ENCODE assay signal across 1 cellular context in the genomic region with DNA sequence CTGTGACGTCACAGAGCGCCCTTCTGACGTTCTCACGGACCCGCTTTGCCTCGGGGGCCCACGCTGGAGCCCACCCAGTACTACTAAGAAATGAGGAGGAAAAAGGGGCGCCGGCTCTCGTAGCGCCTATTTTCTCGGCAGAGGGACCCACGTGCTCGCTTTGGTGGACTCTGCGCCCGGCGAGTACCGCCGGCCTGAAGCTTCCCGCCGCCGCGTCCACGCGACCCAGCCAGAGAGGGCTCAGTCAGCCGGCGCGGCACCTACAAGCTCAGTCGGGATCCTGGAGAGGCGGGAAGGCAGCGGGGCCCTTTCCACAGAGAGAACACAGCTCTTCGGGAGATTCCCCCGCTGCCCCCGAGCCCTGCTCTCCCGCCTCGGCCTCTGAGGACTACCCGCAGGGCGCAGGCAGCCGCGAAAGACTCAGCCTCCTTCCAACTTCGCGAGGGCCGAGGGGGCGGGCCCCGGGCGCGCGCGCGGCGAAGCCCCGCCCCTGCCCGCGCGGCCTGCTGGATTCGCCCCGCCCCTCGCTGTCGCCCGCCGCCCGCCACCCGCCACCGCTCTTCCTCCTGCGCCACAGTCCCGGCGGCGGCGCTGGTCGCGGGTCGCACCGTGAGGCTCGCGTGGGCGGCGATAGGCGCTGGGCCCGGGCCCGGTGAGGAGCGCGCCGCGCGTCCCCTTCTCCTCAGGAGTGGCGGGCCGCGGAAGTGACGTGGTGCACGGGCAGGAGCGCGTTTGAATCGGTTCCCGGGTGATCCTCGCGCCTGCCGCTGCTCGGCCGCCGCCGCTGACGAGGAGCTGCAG.
TF ChIP-seq lines count a peak whose summit lies in the region.

TSS of gene SMCHD1 (plus strand) at position 574 of the 801 bp plus-strand sequence. CDS start 350 bp downstream, outside the sequence.

TF ChIP-seq in K562, 482 proteins besides CTCF, POLR2A, EP300 and RAD21 (continued from another document and continues in another):
- TF ChIP-seq, protein P1, sequence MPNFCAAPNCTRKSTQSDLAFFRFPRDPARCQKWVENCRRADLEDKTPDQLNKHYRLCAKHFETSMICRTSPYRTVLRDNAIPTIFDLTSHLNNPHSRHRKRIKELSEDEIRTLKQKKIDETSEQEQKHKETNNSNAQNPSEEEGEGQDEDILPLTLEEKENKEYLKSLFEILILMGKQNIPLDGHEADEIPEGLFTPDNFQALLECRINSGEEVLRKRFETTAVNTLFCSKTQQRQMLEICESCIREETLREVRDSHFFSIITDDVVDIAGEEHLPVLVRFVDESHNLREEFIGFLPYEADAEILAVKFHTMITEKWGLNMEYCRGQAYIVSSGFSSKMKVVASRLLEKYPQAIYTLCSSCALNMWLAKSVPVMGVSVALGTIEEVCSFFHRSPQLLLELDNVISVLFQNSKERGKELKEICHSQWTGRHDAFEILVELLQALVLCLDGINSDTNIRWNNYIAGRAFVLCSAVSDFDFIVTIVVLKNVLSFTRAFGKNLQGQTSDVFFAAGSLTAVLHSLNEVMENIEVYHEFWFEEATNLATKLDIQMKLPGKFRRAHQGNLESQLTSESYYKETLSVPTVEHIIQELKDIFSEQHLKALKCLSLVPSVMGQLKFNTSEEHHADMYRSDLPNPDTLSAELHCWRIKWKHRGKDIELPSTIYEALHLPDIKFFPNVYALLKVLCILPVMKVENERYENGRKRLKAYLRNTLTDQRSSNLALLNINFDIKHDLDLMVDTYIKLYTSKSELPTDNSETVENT (CRISPR knock-in tag; IDR thresholded peaks at IDR 0.05) = peak; percentile 68
- TF ChIP-seq HMG20A (CRISPR knock-in tag; conservative IDR thresholded peaks at IDR 0.05) (no peak), KLF6 (CRISPR knock-in tag; IDR thresholded peaks at IDR 0.05; ENCODE audit: borderline replicate concordance) (peak; percentile 47; the same call in 1 of the 2 replicates), RUNX1 (IDR thresholded peaks at IDR 0.05; ENCODE audit: low read depth) (no peak), ARHGAP35 (IDR thresholded peaks at IDR 0.05; ENCODE audit: partially characterized antibody) (no peak), FOSL1 (tag; conservative IDR thresholded peaks at IDR 0.05) (no peak), POU5F1 (IDR thresholded peaks at IDR 0.05; ENCODE audit: borderline replicate concordance, low read depth, low read length, partially characterized antibody) (no peak), ZNF174 (CRISPR knock-in tag; IDR thresholded peaks at IDR 0.05) (no peak), CEBPG (CRISPR knock-in tag; IDR thresholded peaks at IDR 0.05) (peak; percentile 36; the same call in 1 of the 2 replicates), CEBPG (tag; conservative IDR thresholded peaks at IDR 0.05 in 1 of 2, IDR thresholded peaks at IDR 0.05 in 1 of 2) (no peak), CHD7 (IDR thresholded peaks at IDR 0.05; ENCODE audit: low read depth, low read length) (no peak), ZNF696 (CRISPR knock-in tag; conservative IDR thresholded peaks at IDR 0.05) (no peak), TCF15 (CRISPR knock-in tag; IDR thresholded peaks at IDR 0.05) (no peak), NFIC (IDR thresholded peaks at IDR 0.05) (peak; percentile 35; the same call in 1 of the 2 replicates), CBX1 (IDR thresholded peaks at IDR 0.05; ENCODE audit: low read depth) (peak; percentile 77; the same call in 1 of the 2 replicates), NR0B1 (IDR thresholded peaks at IDR 0.05; ENCODE audit: partially characterized antibody) (no peak), ZNF121 (CRISPR knock-in tag; conservative IDR thresholded peaks at IDR 0.05) (no peak), JUN (IDR thresholded peaks at IDR 0.05; ENCODE audit: borderline replicate concordance, low read depth, low read length) (peak; percentile 17; the same call in 1 of the 2 replicates), JUN (CRISPR knock-in tag; IDR thresholded peaks at IDR 0.05; ENCODE audit: borderline replicate concordance) (peak; percentile 95), PHTF2 (CRISPR knock-in tag; IDR thresholded peaks at IDR 0.05) (no peak), ZNF12 (CRISPR knock-in tag; IDR thresholded peaks at IDR 0.05) (no peak; the same call in 1 of the 2 replicates), FOXA1 (IDR thresholded peaks at IDR 0.05; ENCODE audit: borderline replicate concordance) (no peak), ZNF165 (CRISPR knock-in tag; IDR thresholded peaks at IDR 0.05; ENCODE audit: borderline replicate concordance) (no peak), GATAD2B (IDR thresholded peaks at IDR 0.05; ENCODE audit: borderline replicate concordance) (peak; percentile 99), ZNF445 (CRISPR knock-in tag; IDR thresholded peaks at IDR 0.05; ENCODE audit: low read depth) (no peak), TRIM28 (IDR thresholded peaks at IDR 0.05) (no peak), CCNT2 (IDR thresholded peaks at IDR 0.05; ENCODE audit: borderline replicate concordance, extremely low read depth, insufficient read length, low read depth, low read length) (peak; percentile 74), RCOR1 (IDR thresholded peaks at IDR 0.05; ENCODE audit: borderline replicate concordance in 1 of 2, low read depth in 2 of 2, low read length in 2 of 2) (peak in 1 of 2 experiments; percentile 42; a peak in 1 of 4 replicates), BCOR (IDR thresholded peaks at IDR 0.05) (peak; percentile 66), ZNF408 (CRISPR knock-in tag; IDR thresholded peaks at IDR 0.05; ENCODE audit: low read depth) (no peak), ZNF282 (CRISPR knock-in tag; IDR thresholded peaks at IDR 0.05) (0 out of 2 replicates have a peak, but pooled peaks have one; percentile 47), ZBTB11 (CRISPR knock-in tag; IDR thresholded peaks at IDR 0.05) (peak in 2 of 3 experiments; percentile 78 to 94; a peak in 4 of 6 replicates), RFX5 (IDR thresholded peaks at IDR 0.05; ENCODE audit: low read depth, low read length) (no peak; the same call in 1 of the 2 replicates), ETV1 (tag; conservative IDR thresholded peaks at IDR 0.05; ENCODE audit: low read depth) (no peak), ZFP1 (CRISPR knock-in tag; IDR thresholded peaks at IDR 0.05) (no peak), ZNF212 (CRISPR knock-in tag; IDR thresholded peaks at IDR 0.05) (no peak), ZNF354B (CRISPR knock-in tag; IDR thresholded peaks at IDR 0.05) (no peak)
- TF ChIP-seq, protein P2, sequence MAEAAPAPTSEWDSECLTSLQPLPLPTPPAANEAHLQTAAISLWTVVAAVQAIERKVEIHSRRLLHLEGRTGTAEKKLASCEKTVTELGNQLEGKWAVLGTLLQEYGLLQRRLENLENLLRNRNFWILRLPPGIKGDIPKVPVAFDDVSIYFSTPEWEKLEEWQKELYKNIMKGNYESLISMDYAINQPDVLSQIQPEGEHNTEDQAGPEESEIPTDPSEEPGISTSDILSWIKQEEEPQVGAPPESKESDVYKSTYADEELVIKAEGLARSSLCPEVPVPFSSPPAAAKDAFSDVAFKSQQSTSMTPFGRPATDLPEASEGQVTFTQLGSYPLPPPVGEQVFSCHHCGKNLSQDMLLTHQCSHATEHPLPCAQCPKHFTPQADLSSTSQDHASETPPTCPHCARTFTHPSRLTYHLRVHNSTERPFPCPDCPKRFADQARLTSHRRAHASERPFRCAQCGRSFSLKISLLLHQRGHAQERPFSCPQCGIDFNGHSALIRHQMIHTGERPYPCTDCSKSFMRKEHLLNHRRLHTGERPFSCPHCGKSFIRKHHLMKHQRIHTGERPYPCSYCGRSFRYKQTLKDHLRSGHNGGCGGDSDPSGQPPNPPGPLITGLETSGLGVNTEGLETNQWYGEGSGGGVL (CRISPR knock-in tag; IDR thresholded peaks at IDR 0.05) = no peak
